In the genomic region with DNA sequence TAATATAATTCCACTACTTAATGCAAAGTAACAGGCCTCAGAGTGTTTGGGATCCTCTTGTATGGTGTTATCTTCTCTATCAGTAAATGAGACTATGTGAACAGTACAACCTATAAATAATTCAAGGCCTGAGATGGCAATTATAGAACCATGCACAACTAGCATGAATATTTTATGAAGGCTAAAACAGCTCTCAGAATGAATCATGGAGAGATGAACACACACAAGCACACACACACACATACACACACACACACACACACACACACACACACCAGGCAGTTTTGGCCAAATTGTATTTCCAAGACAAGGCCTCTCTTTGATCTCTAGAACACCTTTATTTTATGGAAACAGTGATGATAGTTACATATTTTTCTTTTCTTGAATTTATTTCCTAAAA, we compare ENCODE assay signal across 10 cellular contexts.
DNase-seq lines count a peak whose midpoint lies in the region; ATAC-seq and TF ChIP-seq lines count a peak whose summit lies in the region.
"Had no signal": no experiment of that assay in that cellular context is flagged by ENCODE, and none has a peak within 500 bp of the region (broad histone marks: within the 10 kb centered on the region; RNA-seq: fewer than 3 reads in every experiment).

No MANE protein-coding gene starts in this region.

- no peak overlapping the region for H3K4me3 Mint-ChIP-seq in MCF 10A (ENCODE audit: unreplicated experiment)

- H3K36me3 Mint-ChIP-seq in MCF 10A (ENCODE audit: insufficient read depth, unreplicated experiment): peaks cover 7% of the 10 kb centered on the region

- H3K27me3 ChIP-seq in breast epithelium (no peaks in the 10 kb centered on the region), fibroblast of lung (ENCODE audit: control insufficient read depth, insufficient read depth, low read length) (no peaks in the 10 kb centered on the region), subcutaneous abdominal adipose tissue (ENCODE audit: control insufficient read depth in 5 of 5, insufficient read depth in 4 of 5, low read length in 5 of 5) (no peaks in the 10 kb centered on the region)

- no peak for DNase-seq in MCF 10A (ENCODE audit: unreplicated experiment)
- DNase-seq in breast epithelium (ENCODE audit: low spot score in 2 of 2): no peak
- no peak for DNase-seq in OCI-LY7 (ENCODE audit: low spot score)
- no peak for DNase-seq in fibroblast of lung (ENCODE audit: low read depth in 2 of 2)
- DNase-seq in NK-92 treated with Interleukin-12 subunit alpha and Interleukin-12 subunit beta, amount 100 ng/mL, for 24 hours (lab: John Stamatoyannopoulos, UW): no peak
- DNase-seq in G401 (ENCODE audit: low spot score): no peak
- DNase-seq: aorta, COR-L47 had no signal

- no TSS peak for BruUV-seq in MCF 10A (replicated peaks; lab: Mats Ljungman, UMichigan)
- BruUV-seq in OCI-LY7 (replicated peaks; lab: Mats Ljungman, UMichigan): no TSS peak

- H2AFZ ChIP-seq in OCI-LY7 (ENCODE audit: low read length): no peak overlapping the region; the same call in 1 of the 2 replicates
- H2AFZ ChIP-seq in fibroblast of lung (ENCODE audit: low read length): no peak overlapping the region

- no peaks in the 10 kb centered on the region for H3K4me1 ChIP-seq in breast epithelium
- H3K4me1 ChIP-seq in OCI-LY7 (ENCODE audit: insufficient read depth, low read length, poor library complexity, severe bottlenecking): peaks cover 69% of the 10 kb centered on the region
- peaks cover 2% of the 10 kb centered on the region for H3K4me1 ChIP-seq in fibroblast of lung (ENCODE audit: control insufficient read depth, extremely low read depth, insufficient read depth, low read length)
- peaks cover 3 to 82% (median 52%) of the 10 kb centered on the region in 5 donors for H3K4me1 ChIP-seq in subcutaneous abdominal adipose tissue (ENCODE audit: control insufficient read depth in 5 of 5, insufficient read depth in 5 of 5, low read length in 5 of 5)

- peak overlapping the region; percentile 31 for H3K27ac Mint-ChIP-seq in MCF 10A (ENCODE audit: low read depth, unreplicated experiment)

- peak overlapping the region; percentile 81 for H3K4me2 ChIP-seq in OCI-LY7 (ENCODE audit: low read length)
- H3K4me2 ChIP-seq in fibroblast of lung (ENCODE audit: extremely low read depth, insufficient read depth, low read length): peak overlapping the region; percentile 77

- H3K27me3 Mint-ChIP-seq in MCF 10A (ENCODE audit: insufficient read depth, unreplicated experiment): peaks cover 3% of the 10 kb centered on the region

- H3K4me3 ChIP-seq in breast epithelium (peak overlapping the region in 1 of 3 donors; percentile 53), OCI-LY7 (ENCODE audit: low read depth, low read length, poor library complexity, severe bottlenecking) (peak overlapping the region; percentile 60), fibroblast of lung (replicated peaks in 1 of 4; ENCODE audit: control extremely low read depth in 1 of 4, insufficient read depth in 1 of 4, low read depth in 3 of 4, low read length in 4 of 4) (peak overlapping the region in 3 of 4 experiments; percentile 16 to 30 (median 18)), subcutaneous abdominal adipose tissue (ENCODE audit: low read depth in 1 of 5, low read length in 5 of 5) (peak overlapping the region in 2 of 5 donors; percentile 7 to 12)

- no peak for TF ChIP-seq POLR2A in breast epithelium (IDR thresholded peaks at IDR 0.05)

- intact Hi-C loops in MCF 10A (cut with micrococcal nuclease): loop anchor here (10.0 kb wide), 1 partner anchor 170 kb away; no protein-coding TSS in a partner anchor
- intact Hi-C loops in breast epithelium (cut with DNase I; ENCODE audit: low total_unique reads): no loop called here
- intact Hi-C loops in OCI-LY7 (cut with micrococcal nuclease; ENCODE audit: unreplicated experiment): no loop called here

- no peaks in the 10 kb centered on the region for H3K9me2 ChIP-seq in OCI-LY7 (ENCODE audit: insufficient read depth, low read length)

- H3K9me3 Mint-ChIP-seq in MCF 10A (ENCODE audit: unreplicated experiment): no peaks in the 10 kb centered on the region

- H3K27ac ChIP-seq in breast epithelium (peak overlapping the region in 1 of 2 donors; percentile 57), OCI-LY7 (ENCODE audit: low read depth, low read length, poor library complexity, severe bottlenecking) (peak overlapping the region; percentile 92), fibroblast of lung (ENCODE audit: insufficient read depth, low read length) (peak overlapping the region; percentile 34), subcutaneous abdominal adipose tissue (ENCODE audit: low read depth, low read length) (peak overlapping the region; percentile 84)

- H3K4me1 Mint-ChIP-seq in MCF 10A (ENCODE audit: insufficient read depth, unreplicated experiment): peaks cover 21% of the 10 kb centered on the region

- H4K20me1 ChIP-seq in OCI-LY7 (ENCODE audit: insufficient read depth, low read length) (no peaks in the 10 kb centered on the region), fibroblast of lung (ENCODE audit: control insufficient read depth, extremely low read depth, insufficient read depth, low read length) (no peaks in the 10 kb centered on the region)

- no peak overlapping the region for H3K9ac ChIP-seq in fibroblast of lung (ENCODE audit: insufficient read depth, low read length)
- peak overlapping the region in 2 of 5 donors; percentile 44 to 54 for H3K9ac ChIP-seq in subcutaneous abdominal adipose tissue (ENCODE audit: low read length in 5 of 5)

- CTCF ChIA-PET in MCF 10A (lab: Yijun Ruan, JAX): interaction anchor here (0.5 to 2.0 kb wide), 8 partner anchors 9 to 800 kb away, joined by 3 to 8 read pairs (median 3); no protein-coding TSS in a partner anchor
- CTCF ChIA-PET in OCI-LY7 (lab: Charles Lee; ENCODE audit: unreplicated experiment): interaction anchor here (1.0 to 1.2 kb wide), 2 partner anchors 61 to 204 kb away, joined by 3 to 4 read pairs; no protein-coding TSS in a partner anchor

- H3K79me2 ChIP-seq in OCI-LY7 (ENCODE audit: insufficient read depth, low read depth, low read length): peaks cover 29% of the 10 kb centered on the region; the same call in 1 of the 2 replicates
- H3K79me2 ChIP-seq in fibroblast of lung (ENCODE audit: control insufficient read depth, insufficient read depth, low read length): no peaks in the 10 kb centered on the region

- POLR2A ChIA-PET in MCF 10A (lab: Yijun Ruan, JAX): interaction anchor here (0.6 to 1.1 kb wide), 6 partner anchors 11 to 258 kb away, joined by 3 read pairs; no protein-coding TSS in a partner anchor
- POLR2A ChIA-PET in OCI-LY7 (lab: Charles Lee): interaction anchor here (0.6 to 3.5 kb wide), 20 partner anchors 9 to 954 kb away, joined by 3 to 21 read pairs (median 4); no protein-coding TSS in a partner anchor

- no peak for TF ChIP-seq CTCF in MCF 10A (IDR thresholded peaks at IDR 0.05; ENCODE audit: unreplicated experiment)
- TF ChIP-seq CTCF in breast epithelium (IDR thresholded peaks at IDR 0.05): no peak
- TF ChIP-seq CTCF in OCI-LY7 (conservative IDR thresholded peaks at IDR 0.05; ENCODE audit: low read length): no peak
- no peak for TF ChIP-seq CTCF in fibroblast of lung (conservative IDR thresholded peaks at IDR 0.05 in 1 of 2, IDR thresholded peaks at IDR 0.05 in 1 of 2; ENCODE audit: low read depth in 1 of 2, low read length in 2 of 2)

- in situ Hi-C loops in G401 (cut with HindIII; ENCODE audit: low sequenced_read_pairs): no loop called here

- no peaks in the 10 kb centered on the region for H3K36me3 ChIP-seq in breast epithelium
- H3K36me3 ChIP-seq in OCI-LY7 (ENCODE audit: insufficient read depth, low read length): no peaks in the 10 kb centered on the region; the same call in 1 of the 2 replicates
- no peaks in the 10 kb centered on the region for H3K36me3 ChIP-seq in fibroblast of lung (ENCODE audit: control insufficient read depth, insufficient read depth, low read length)
- peaks cover 0 to 3% (median 0%) of the 10 kb centered on the region in 5 donors for H3K36me3 ChIP-seq in subcutaneous abdominal adipose tissue (ENCODE audit: control insufficient read depth in 5 of 5, insufficient read depth in 5 of 5, low read length in 5 of 5)

- no peak for ATAC-seq in HG03571 (IDR thresholded peaks at IDR 0.05; ENCODE audit: unreplicated experiment)

- H3K9me3 ChIP-seq in breast epithelium (no peaks in the 10 kb centered on the region), OCI-LY7 (ENCODE audit: low read length) (no peaks in the 10 kb centered on the region), fibroblast of lung (ENCODE audit: control insufficient read depth, insufficient read depth, low read depth, low read length) (no peaks in the 10 kb centered on the region), subcutaneous abdominal adipose tissue (ENCODE audit: control insufficient read depth in 5 of 5, low read length in 5 of 5) (no peaks in the 10 kb centered on the region)
